In genomic region chr22:47029244-47030001, GRCh38 we compare ENCODE assay signal across 23 cellular contexts.
DNase-seq lines count a peak whose midpoint lies in the region; ATAC-seq and TF ChIP-seq lines count a peak whose summit lies in the region.
"Had no signal": no experiment of that assay in that cellular context is flagged by ENCODE, and none has a peak within 500 bp of the region (broad histone marks: within the 10 kb centered on the region; RNA-seq: fewer than 3 reads in every experiment).

No MANE protein-coding gene starts in this region.

- H3K27ac ChIP-seq in RWPE2 (ENCODE audit: poor library complexity, severe bottlenecking), result no peak overlapping the region
- H3K27ac ChIP-seq: BLaER1, SK-N-MC had no signal

- intact Hi-C loops in left ventricle myocardium superior (cut with micrococcal nuclease), result no loop called here
- intact Hi-C loops in posterior vena cava (cut with DNase I), result no loop called here

- no peak for TF ChIP-seq CTCF in BE2C (IDR thresholded peaks at IDR 0.05; ENCODE audit: low read depth, low read length)
- TF ChIP-seq CTCF in RWPE2 (IDR thresholded peaks at IDR 0.05; ENCODE audit: poor library complexity, severe bottlenecking), result no peak

- H3K27me3 ChIP-seq in BE2C (no peaks in the 10 kb centered on the region), RWPE2 (ENCODE audit: insufficient read depth, poor library complexity, severe bottlenecking) (no peaks in the 10 kb centered on the region)
- H3K27me3 ChIP-seq: BLaER1 had no signal

- H3K4me3 ChIP-seq in BE2C (ENCODE audit: low read depth, low read length) (no peak overlapping the region), RWPE2 (ENCODE audit: severe bottlenecking) (no peak overlapping the region)
- H3K4me3 ChIP-seq: BLaER1, HAP-1, SK-N-MC had no signal

- ATAC-seq in RWPE2 (ENCODE audit: low read depth), result no peak
- no peak for ATAC-seq in left ventricle myocardium superior
- ATAC-seq in HG03095 (IDR thresholded peaks at IDR 0.05; ENCODE audit: unreplicated experiment), result no peak
- ATAC-seq in GM18907 (IDR thresholded peaks at IDR 0.05; ENCODE audit: unreplicated experiment), result no peak
- ATAC-seq: activated CD8-positive, alpha-beta T cell treated with anti-CD3 and anti-CD28 coated beads, Interleukin-2, amount 10 ng/mL, durations not matched to agents 7 days and 5 days; left colon had no signal

- H3K9me3 ChIP-seq in BE2C (no peaks in the 10 kb centered on the region), RWPE2 (ENCODE audit: severe bottlenecking) (no peaks in the 10 kb centered on the region)
- H3K9me3 ChIP-seq: BLaER1, HAP-1 had no signal

- peak; percentile 5 for DNase-seq in BE2C
- peak; percentile 52 for DNase-seq in RWPE2 (ENCODE audit: low spot score)
- peak; percentile 21 for DNase-seq in left ventricle myocardium superior
- DNase-seq in posterior vena cava (ENCODE audit: low spot score), result peak; percentile 70
- DNase-seq in NCI-H2029 treated with DMSO at 0.1 percent for 48 hours (lab: John Stamatoyannopoulos, UW), result no peak
- no peak for DNase-seq in activated CD8-positive, alpha-beta memory T cell treated with anti-CD3 and anti-CD28 coated beads, Interleukin-2, amount 50 U/mL, for 48 hours
- DNase-seq: ACHN; activated CD8-positive, alpha-beta T cell treated with anti-CD3 and anti-CD28 coated beads, Interleukin-2, amount 10 ng/mL, durations not matched to agents 7 days and 5 days; activated naive CD4-positive, alpha-beta T cell treated with anti-CD3 and anti-CD28 coated beads, Interleukin-2, amount 10 ng/mL, durations not matched to agents 7 days and 5 days; caudate nucleus; COR-L47; DMS79; NCI-H1048; NCI-H1930; NCI-H526 treated with DMSO at 0.1 percent for 48 hours; small intestine; stimulated activated CD4-positive, alpha-beta T cell treated with anti-CD3 and anti-CD28 coated beads, Interleukin-2, amount 100 ng/mL, for 24 hours had no signal

- H3K36me3 ChIP-seq in BE2C (no peaks in the 10 kb centered on the region), RWPE2 (ENCODE audit: low read depth) (no peaks in the 10 kb centered on the region)
- H3K36me3 ChIP-seq: HAP-1 had no signal

- H3K4me1 ChIP-seq in BE2C, result peaks cover 7% of the 10 kb centered on the region
- peaks cover 14% of the 10 kb centered on the region for H3K4me1 ChIP-seq in RWPE2 (ENCODE audit: insufficient read depth, poor library complexity, severe bottlenecking)
- H3K4me1 ChIP-seq: BLaER1 had no signal

Comparison
In these comparisons a context has a peak if more than half of its experiments do, and no peak if none do; other contexts are left out.
1. DNase-seq: peak in BE2C (single experiment), RWPE2 (single experiment), left ventricle myocardium superior (single experiment) and posterior vena cava (single experiment); none in NCI-H2029 treated with DMSO at 0.1 percent for 48 hours (single experiment) and activated CD8-positive, alpha-beta memory T cell treated with anti-CD3 and anti-CD28 coated beads, Interleukin-2, amount 50 U/mL, for 48 hours (single experiment).